13 cellular contexts compared by ENCODE assay signal in genomic region chr14:91125801-91126200, GRCh38. TPM values are rescaled to one million over a fixed set of nuclear protein-coding genes. Genes with fewer than 3 reads are reported as not detected.
DNase-seq lines count a peak whose midpoint lies in the region; ATAC-seq and TF ChIP-seq lines count a peak whose summit lies in the region.
"Had no signal": no experiment of that assay in that cellular context is flagged by ENCODE, and none has a peak within 500 bp of the region (broad histone marks: within the 10 kb centered on the region; RNA-seq: fewer than 3 reads in every experiment).

No MANE protein-coding gene starts in this region.

- intact Hi-C loops in activated T-helper 2 cell treated with anti-CD3 and anti-CD28 coated beads, Interferon-gamma antibody, Interleukin-2, Interleukin-4, amounts not matched to agents 10 μg/mL and 5 μg/mL and 100 μg/mL, durations not matched to agents 14 hours and 24 hours and 36 hours (cut with micrococcal nuclease) = no loop called here
- intact Hi-C loops in heart right ventricle (cut with DNase I) = loop anchor here in 1 of 10 donors (10.0 kb wide), 1 partner anchor 61 kb away; the partner anchor contains the start of gene RPS6KA5
- intact Hi-C loops in sigmoid colon (cut with DNase I) = no loop called here

- WGBS in heart right ventricle, 2 donors = 54 to 78% methylated on average over 4 of the region's 4 CpGs
- WGBS in sigmoid colon, 2 donors = 73 to 89% methylated on average over 4 of the region's 4 CpGs

- no peak for TF ChIP-seq EP300 in sigmoid colon (IDR thresholded peaks at IDR 0.05)

- H3K4me3 ChIP-seq in heart right ventricle = no peak overlapping the region
- H3K4me3 ChIP-seq in sigmoid colon = no peak overlapping the region
- H3K4me3 ChIP-seq: upper lobe of right lung had no signal

- no peak for TF ChIP-seq CTCF in C4-2B (conservative IDR thresholded peaks at IDR 0.05)
- no peak for TF ChIP-seq CTCF in heart right ventricle (IDR thresholded peaks at IDR 0.05)
- no peak for TF ChIP-seq CTCF in sigmoid colon (IDR thresholded peaks at IDR 0.05)

- H3K4me1 ChIP-seq in heart right ventricle (peaks cover 4 to 72% (median 58%) of the 10 kb centered on the region in 9 donors), sigmoid colon (peaks cover 0 to 50% (median 34%) of the 10 kb centered on the region in 4 donors)

- ATAC-seq in heart right ventricle (peak in 5 of 8 donors; percentile 13 to 51 (median 26)), HG02588 (IDR thresholded peaks at IDR 0.05; ENCODE audit: unreplicated experiment) (no peak), HG03342 (IDR thresholded peaks at IDR 0.05; ENCODE audit: unreplicated experiment) (no peak)
- no peak for ATAC-seq in activated CD4-positive, CD25-positive, alpha-beta regulatory T cell treated with anti-CD3 and anti-CD28 coated beads, Interleukin-2, amount 50 U/mL, for 24 hours
- ATAC-seq: upper lobe of right lung had no signal

- DNase-seq in activated T-helper 2 cell treated with anti-CD3 and anti-CD28 coated beads, Interferon-gamma antibody, Interleukin-2, Interleukin-4, amounts not matched to agents 10 μg/mL and 5 μg/mL and 100 μg/mL, durations not matched to agents 14 hours and 24 hours and 36 hours (ENCODE audit: low spot score) = no peak
- DNase-seq in heart right ventricle = no peak
- no peak for DNase-seq in sigmoid colon
- no peak for DNase-seq in HK-2 (ENCODE audit: unreplicated experiment)
- DNase-seq: activated B cell treated with CpG ODN at 0.5 μM for 24 hours, NCI-H2107, NCI-H69, SW 1271, upper lobe of right lung had no signal

- H3K9me3 ChIP-seq in heart right ventricle = no peaks in the 10 kb centered on the region
- H3K9me3 ChIP-seq in sigmoid colon = no peaks in the 10 kb centered on the region
- H3K9me3 ChIP-seq: upper lobe of right lung had no signal

- no peak for TF ChIP-seq POLR2A in sigmoid colon (IDR thresholded peaks at IDR 0.05)

- H3K4me1 Mint-ChIP-seq in activated T-helper 2 cell treated with anti-CD3 and anti-CD28 coated beads, Interferon-gamma antibody, Interleukin-2, Interleukin-4, amounts not matched to agents 10 μg/mL and 5 μg/mL and 100 μg/mL, durations not matched to agents 14 hours and 24 hours and 36 hours (ENCODE audit: low read depth) = peaks cover 30% of the 10 kb centered on the region

- H3K27me3 Mint-ChIP-seq in activated T-helper 2 cell treated with anti-CD3 and anti-CD28 coated beads, Interferon-gamma antibody, Interleukin-2, Interleukin-4, amounts not matched to agents 10 μg/mL and 5 μg/mL and 100 μg/mL, durations not matched to agents 14 hours and 24 hours and 36 hours (ENCODE audit: low read depth) = no peaks in the 10 kb centered on the region
- H3K27me3 Mint-ChIP-seq: activated B cell treated with CpG ODN at 0.5 μM for 24 hours had no signal

- H3K27ac ChIP-seq in C4-2B (peak overlapping the region; percentile 11), heart right ventricle (peak overlapping the region; percentile 18 to 79 (median 62)), sigmoid colon (peak overlapping the region; percentile 75 to 83 (median 82))
- H3K27ac ChIP-seq: upper lobe of right lung had no signal

- H3K36me3 Mint-ChIP-seq in activated T-helper 2 cell treated with anti-CD3 and anti-CD28 coated beads, Interferon-gamma antibody, Interleukin-2, Interleukin-4, amounts not matched to agents 10 μg/mL and 5 μg/mL and 100 μg/mL, durations not matched to agents 14 hours and 24 hours and 36 hours (ENCODE audit: low read depth) = peaks cover 74% of the 10 kb centered on the region

- H3K36me3 ChIP-seq in heart right ventricle (peaks cover 0 to 77% (median 3%) of the 10 kb centered on the region in 9 donors), sigmoid colon (peaks cover 0 to 14% (median 1%) of the 10 kb centered on the region in 4 donors)

- H3K9me3 Mint-ChIP-seq in activated T-helper 2 cell treated with anti-CD3 and anti-CD28 coated beads, Interferon-gamma antibody, Interleukin-2, Interleukin-4, amounts not matched to agents 10 μg/mL and 5 μg/mL and 100 μg/mL, durations not matched to agents 14 hours and 24 hours and 36 hours = no peaks in the 10 kb centered on the region

- H3K27me3 ChIP-seq in heart right ventricle (no peaks in the 10 kb centered on the region), sigmoid colon (no peaks in the 10 kb centered on the region)
- H3K27me3 ChIP-seq: upper lobe of right lung had no signal

- H3K27ac Mint-ChIP-seq in activated T-helper 2 cell treated with anti-CD3 and anti-CD28 coated beads, Interferon-gamma antibody, Interleukin-2, Interleukin-4, amounts not matched to agents 10 μg/mL and 5 μg/mL and 100 μg/mL, durations not matched to agents 14 hours and 24 hours and 36 hours = peak overlapping the region; percentile 8

- H3K4me3 Mint-ChIP-seq in activated T-helper 2 cell treated with anti-CD3 and anti-CD28 coated beads, Interferon-gamma antibody, Interleukin-2, Interleukin-4, amounts not matched to agents 10 μg/mL and 5 μg/mL and 100 μg/mL, durations not matched to agents 14 hours and 24 hours and 36 hours (ENCODE audit: low read depth) = no peak overlapping the region
- H3K4me3 Mint-ChIP-seq: activated B cell treated with CpG ODN at 0.5 μM for 24 hours had no signal

RNA-seq across cellular contexts. Expression of gene DGLUCY, which starts 11.9 kb away (rescaled TPM):
- 48.5 and 52.1 TPM in 2 replicates for total RNA-seq in activated T-helper 2 cell treated with anti-CD3 and anti-CD28 coated beads, Interferon-gamma antibody, Interleukin-2, Interleukin-4, amounts not matched to agents 10 μg/mL and 5 μg/mL and 100 μg/mL, durations not matched to agents 14 hours and 24 hours and 36 hours
- 100 to 1,000 TPM; 124 to 270 (median 208) TPM for total RNA-seq in heart right ventricle
- 100 to 1,000 TPM in 1 of 2 donors, 10 to 100 TPM in 1; 43.5 to 184 TPM for polyA plus RNA-seq in heart right ventricle
- 10 to 100 TPM; 44.4 to 99.4 (median 68.0) TPM for total RNA-seq in sigmoid colon
- 10 to 100 TPM; 14.4 to 49.8 (median 16.2) TPM for polyA plus RNA-seq in sigmoid colon

Comparison
In these comparisons a context has a peak if more than half of its experiments do, and no peak if none do; other contexts are left out.
1. H3K27ac ChIP-seq: peak in every context shown above with its lines; median percentile 82 in sigmoid colon; 62 in heart right ventricle; 11 in C4-2B.
2. ATAC-seq: peak in heart right ventricle (5 of 8); none in HG02588 (single experiment), HG03342 (single experiment) and activated CD4-positive, CD25-positive, alpha-beta regulatory T cell treated with anti-CD3 and anti-CD28 coated beads, Interleukin-2, amount 50 U/mL, for 24 hours (0 of 2).